In genomic region chr6:116352515-116353471, GRCh38 we compare ENCODE assay signal across 10 cellular contexts. TPM values are rescaled to one million over a fixed set of nuclear protein-coding genes. Genes with fewer than 3 reads are reported as not detected.
A peak's percentile ranks its signal among the peaks of the same experiment; 100 is the strongest.
DNase-seq lines count a peak whose midpoint lies in the region; ATAC-seq and TF ChIP-seq lines count a peak whose summit lies in the region.
"Had no signal": no experiment of that assay in that cellular context is flagged by ENCODE, and none has a peak within 500 bp of the region (broad histone marks: within the 10 kb centered on the region; RNA-seq: fewer than 3 reads in every experiment).

No MANE protein-coding gene starts in this region.

- no peak for TF ChIP-seq POLR2A in adrenal gland (IDR thresholded peaks at IDR 0.05)

- no peak for TF ChIP-seq CTCF in heart right ventricle (IDR thresholded peaks at IDR 0.05)
- TF ChIP-seq CTCF in adrenal gland (IDR thresholded peaks at IDR 0.05), result no peak

- WGBS in heart right ventricle, 2 donors, result 50 to 58% methylated on average over 3 of the region's 3 CpGs
- WGBS in adrenal gland, 4 donors, result 52 to 70% (median 65%) methylated on average over 3 of the region's 3 CpGs

- no peaks in the 10 kb centered on the region for H3K36me3 Mint-ChIP-seq in activated T-cell treated with anti-CD3 and anti-CD28 coated beads, Interleukin-2, amount 50 U/mL, for 72 hours (ENCODE audit: insufficient read depth in 2 of 2)
- no peaks in the 10 kb centered on the region for H3K36me3 Mint-ChIP-seq in activated CD4-positive, alpha-beta T cell treated with anti-CD3 and anti-CD28 coated beads for 36 hours (ENCODE audit: low read depth)

- H3K4me3 ChIP-seq in heart right ventricle (no peak overlapping the region), adrenal gland (no peak overlapping the region)

- H3K27ac ChIP-seq in heart right ventricle (peak overlapping the region in 8 of 10 donors; percentile 19 to 55 (median 47)), adrenal gland (peak overlapping the region in 2 of 5 donors; percentile 32 to 60)
- H3K27ac ChIP-seq: KMS-11 had no signal

- CTCF ChIA-PET in activated CD4-positive, alpha-beta T cell treated with anti-CD3 and anti-CD28 coated beads for 36 hours (lab: Charles Lee), result interaction anchor here (0.7 to 2.1 kb wide), 4 partner anchors 15 to 218 kb away, joined by 3 to 8 read pairs (median 3); no protein-coding TSS in a partner anchor

- peak overlapping the region; percentile 16 for H3K27ac Mint-ChIP-seq in activated T-cell treated with anti-CD3 and anti-CD28 coated beads, Interleukin-2, amount 50 U/mL, for 72 hours
- no peak overlapping the region for H3K27ac Mint-ChIP-seq in activated CD4-positive, alpha-beta T cell treated with anti-CD3 and anti-CD28 coated beads for 36 hours
- H3K27ac Mint-ChIP-seq: activated T-cell treated with anti-CD3 and anti-CD28 coated beads, Interleukin-2, amount 50 U/mL, for 24 hours had no signal

- H3K9me3 Mint-ChIP-seq in activated T-cell treated with anti-CD3 and anti-CD28 coated beads, Interleukin-2, amount 50 U/mL, for 72 hours, result no peaks in the 10 kb centered on the region
- H3K9me3 Mint-ChIP-seq in activated CD4-positive, alpha-beta T cell treated with anti-CD3 and anti-CD28 coated beads for 36 hours (ENCODE audit: low read depth), result no peaks in the 10 kb centered on the region
- H3K9me3 Mint-ChIP-seq: activated T-cell treated with anti-CD3 and anti-CD28 coated beads, Interleukin-2, amount 50 U/mL, for 24 hours had no signal

- H3K4me3 Mint-ChIP-seq in activated T-cell treated with anti-CD3 and anti-CD28 coated beads, Interleukin-2, amount 50 U/mL, for 72 hours, result no peak overlapping the region
- H3K4me3 Mint-ChIP-seq in activated CD4-positive, alpha-beta T cell treated with anti-CD3 and anti-CD28 coated beads for 36 hours, result no peak overlapping the region
- H3K4me3 Mint-ChIP-seq: activated T-cell treated with anti-CD3 and anti-CD28 coated beads, Interleukin-2, amount 50 U/mL, for 24 hours had no signal

- ATAC-seq in activated T-cell treated with anti-CD3 and anti-CD28 coated beads, Interleukin-2, amount 50 U/mL, for 72 hours (replicated peaks in 1 of 2), result no peak
- ATAC-seq in HG03565 (IDR thresholded peaks at IDR 0.05; ENCODE audit: unreplicated experiment) (peak; percentile 59), heart right ventricle (peak; percentile 44 to 89 (median 74)), HG02840 (IDR thresholded peaks at IDR 0.05; ENCODE audit: low FRiP score, unreplicated experiment) (no peak)
- ATAC-seq in activated CD4-positive, alpha-beta T cell treated with anti-CD3 and anti-CD28 coated beads for 36 hours, result no peak

- H3K27me3 ChIP-seq in heart right ventricle (no peaks in the 10 kb centered on the region), adrenal gland (no peaks in the 10 kb centered on the region)

- H3K27me3 Mint-ChIP-seq in activated T-cell treated with anti-CD3 and anti-CD28 coated beads, Interleukin-2, amount 50 U/mL, for 72 hours (ENCODE audit: low read depth), result no peaks in the 10 kb centered on the region
- no peaks in the 10 kb centered on the region for H3K27me3 Mint-ChIP-seq in activated CD4-positive, alpha-beta T cell treated with anti-CD3 and anti-CD28 coated beads for 36 hours
- H3K27me3 Mint-ChIP-seq: activated T-cell treated with anti-CD3 and anti-CD28 coated beads, Interleukin-2, amount 50 U/mL, for 24 hours had no signal

- intact Hi-C loops in heart right ventricle (cut with DNase I) (no loop called here), adrenal gland (cut with DNase I) (no loop called here)
- intact Hi-C loops in activated CD4-positive, alpha-beta T cell treated with anti-CD3 and anti-CD28 coated beads for 36 hours (cut with DNase I, micrococcal nuclease), result no loop called here

- H3K9me3 ChIP-seq in heart right ventricle (peaks cover 0 to 5% (median 0%) of the 10 kb centered on the region in 11 donors), adrenal gland (replicated peaks in 1 of 3) (no peaks in the 10 kb centered on the region)

- no peak for DNase-seq in activated T-cell treated with anti-CD3 and anti-CD28 coated beads, Interleukin-2, amount 50 U/mL, for 72 hours
- DNase-seq in activated T-cell treated with anti-CD3 and anti-CD28 coated beads for 4 hours, result no peak
- no peak for DNase-seq in heart right ventricle
- no peak for DNase-seq in stimulated activated naive CD4-positive, alpha-beta T cell (lab: John Stamatoyannopoulos, UW)
- DNase-seq in adrenal gland, result no peak
- no peak for DNase-seq in activated CD4-positive, alpha-beta T cell treated with anti-CD3 and anti-CD28 coated beads for 36 hours
- DNase-seq: activated T-cell treated with anti-CD3 and anti-CD28 coated beads, Interleukin-2, amount 50 U/mL, for 24 hours had no signal

- peaks cover 0 to 27% (median 16%) of the 10 kb centered on the region in 9 donors for H3K4me1 ChIP-seq in heart right ventricle
- H3K4me1 ChIP-seq in adrenal gland (replicated peaks in 1 of 2), result peaks cover 0 to 14% of the 10 kb centered on the region in 2 donors

- H3K36me3 ChIP-seq in heart right ventricle (no peaks in the 10 kb centered on the region), adrenal gland (replicated peaks in 1 of 2) (no peaks in the 10 kb centered on the region)

- H3K4me1 Mint-ChIP-seq in activated T-cell treated with anti-CD3 and anti-CD28 coated beads, Interleukin-2, amount 50 U/mL, for 72 hours (ENCODE audit: low read depth), result no peaks in the 10 kb centered on the region
- no peaks in the 10 kb centered on the region for H3K4me1 Mint-ChIP-seq in activated CD4-positive, alpha-beta T cell treated with anti-CD3 and anti-CD28 coated beads for 36 hours

- POLR2A ChIA-PET in activated CD4-positive, alpha-beta T cell treated with anti-CD3 and anti-CD28 coated beads for 36 hours (lab: Charles Lee), result no interaction called here

RNA-seq across cellular contexts. Expression of gene DSE, which starts 18.0 kb away (rescaled TPM):
- total RNA-seq in activated T-cell treated with anti-CD3 and anti-CD28 coated beads, Interleukin-2, amount 50 U/mL, for 72 hours, result 10 to 100 TPM in 1 of 2 donors, 1 to 10 TPM in 1; 8.5 to 15.1 TPM
- total RNA-seq in heart right ventricle, result 10 to 100 TPM in 8 of 10 donors, 1 to 10 TPM in 2; 8.8 to 25.4 (median 12.7) TPM
- polyA plus RNA-seq in heart right ventricle, result 1 to 10 TPM; 3.8 to 5.1 TPM
- total RNA-seq in adrenal gland, result 10 to 100 TPM; 14.5 to 67.4 (median 44.4) TPM
- 10 to 100 TPM in 1 of 3 donors, 1 to 10 TPM in 2; 7.7 to 17.2 (median 8.7) TPM for polyA plus RNA-seq in adrenal gland
- 1 to 10 TPM; 5.6 TPM for total RNA-seq in activated CD4-positive, alpha-beta T cell treated with anti-CD3 and anti-CD28 coated beads for 36 hours

Comparison
In these comparisons a context has a peak if more than half of its experiments do, and no peak if none do; other contexts are left out.
1. ATAC-seq: peak in HG03565 (single experiment) and heart right ventricle (8 of 8); none in activated T-cell treated with anti-CD3 and anti-CD28 coated beads, Interleukin-2, amount 50 U/mL, for 72 hours (0 of 2), HG02840 (single experiment) and activated CD4-positive, alpha-beta T cell treated with anti-CD3 and anti-CD28 coated beads for 36 hours (single experiment).